33 cellular contexts compared by ENCODE assay signal in the genomic region with DNA sequence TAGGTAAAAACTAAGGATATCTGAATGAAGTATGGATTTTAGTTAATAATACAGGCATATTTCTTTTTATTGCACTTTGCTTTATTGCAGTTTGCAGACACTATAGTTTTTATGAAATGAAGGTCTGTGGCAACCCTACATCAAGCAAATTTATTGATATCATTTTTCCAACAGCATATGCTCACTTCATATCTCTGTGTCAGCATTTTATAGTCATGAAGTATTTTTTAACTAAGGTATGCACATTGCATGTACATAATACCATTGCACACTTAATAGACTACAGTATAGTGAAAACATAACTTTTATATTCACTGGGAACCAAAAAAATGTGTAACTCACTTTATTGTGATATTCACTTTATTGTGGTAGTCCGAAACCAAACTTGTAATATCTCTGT.
"Had no signal": no experiment of that assay in that cellular context is flagged by ENCODE, and none has a peak within 500 bp of the region (broad histone marks: within the 10 kb centered on the region; RNA-seq: fewer than 3 reads in every experiment).

No MANE protein-coding gene starts in this region.

- H3K27me3 ChIP-seq: adrenal gland, body of pancreas, brain microvascular endothelial cell, breast epithelium had no signal

- H3K4me3 ChIP-seq: adrenal gland, body of pancreas, breast epithelium had no signal

- H3K4me1 ChIP-seq: adrenal gland, body of pancreas, breast epithelium had no signal

- H3K36me3 ChIP-seq: adrenal gland, brain microvascular endothelial cell, breast epithelium had no signal

- H3K9me3 ChIP-seq: adrenal gland, body of pancreas, breast epithelium had no signal

- H3K27ac ChIP-seq: adrenal gland, body of pancreas, brain microvascular endothelial cell, breast epithelium, VCaP had no signal

- DNase-seq: activated B cell treated with CpG ODN at 0.5 μM for 24 hours; activated CD4-positive, alpha-beta memory T cell treated with anti-CD3 and anti-CD28 coated beads for 36 hours; activated CD4-positive, alpha-beta T cell treated with anti-CD3 and anti-CD28 coated beads for 4 hours; activated CD4-positive, alpha-beta T cell treated with anti-CD3 and anti-CD28 coated beads, Interleukin-2, amount 10 ng/mL, durations not matched to agents 24 days and 14 days; activated CD4-positive, alpha-beta T cell treated with anti-CD3 and anti-CD28 coated beads, Interleukin-2, amount 50 U/mL, for 1 hour; activated CD4-positive, alpha-beta T cell treated with anti-CD3 and anti-CD28 coated beads, Interleukin-2, amount 50 U/mL, for 4 hours; activated CD4-positive, CD25-positive, alpha-beta regulatory T cell treated with anti-CD3 and anti-CD28 coated beads, Interleukin-2, amount 50 U/mL, for 72 hours; activated CD8-positive, alpha-beta memory T cell treated with anti-CD3 and anti-CD28 coated beads, Interleukin-2, amount 50 U/mL, for 4 hours; activated CD8-positive, alpha-beta T cell treated with anti-CD3 and anti-CD28 coated beads for 36 hours; activated effector memory CD4-positive, alpha-beta T cell treated with anti-CD3 and anti-CD28 coated beads, Interleukin-2, amount 50 U/mL, for 16 hours; activated gamma-delta T cell treated with Interleukin-2 at 50 U/mL for 16 hours; activated naive CD4-positive, alpha-beta T cell; activated naive CD4-positive, alpha-beta T cell treated with anti-CD3 and anti-CD28 coated beads for 36 hours; activated naive CD4-positive, alpha-beta T cell treated with anti-CD3 and anti-CD28 coated beads, Interleukin-2, amount 50 U/mL, for 16 hours; activated naive CD8-positive, alpha-beta T cell treated with anti-CD3 and anti-CD28 coated beads for 36 hours; activated T-cell treated with anti-CD3 and anti-CD28 coated beads for 4 hours; activated T-cell treated with anti-CD3 and anti-CD28 coated beads, Interleukin-2, amount 50 U/mL, for 1 hour; activated T-cell treated with anti-CD3 and anti-CD28 coated beads, Interleukin-2, amount 50 U/mL, for 4 hours; activated T-cell treated with anti-CD3 and anti-CD28 coated beads, Interleukin-2, amount 50 U/mL, for 72 hours; adrenal gland; amniotic stem cell; aorta; body of pancreas; brain microvascular endothelial cell; central memory CD4-positive, alpha-beta T cell; T-helper 2 cell; T-helper 9 cell had no signal

- ATAC-seq: activated CD8-positive, alpha-beta T cell treated with anti-CD3 and anti-CD28 coated beads for 36 hours; activated naive CD4-positive, alpha-beta T cell treated with anti-CD3 and anti-CD28 coated beads, Interleukin-2, amount 50 U/mL, for 72 hours; activated T-cell treated with anti-CD3 and anti-CD28 coated beads, Interleukin-2, amount 50 U/mL, for 4 hours; activated T-cell treated with anti-CD3 and anti-CD28 coated beads, Interleukin-2, amount 50 U/mL, for 72 hours; activated T-helper 17 cell treated with anti-CD3 and anti-CD28 coated beads, Interleukin-2, amount 50 U/mL, for 72 hours; body of pancreas had no signal

- FAIRE-seq: astrocyte, TTC549 had no signal
